ENCODE assay signal across 1 cellular context in genomic region chr6:33164665-33165373, GRCh38.
TF ChIP-seq lines count a peak whose summit lies in the region.

No MANE protein-coding gene starts in this region.

TF ChIP-seq in H1, 55 proteins besides CTCF, POLR2A, EP300 and RAD21:
- no peak for TF ChIP-seq ASH2L (IDR thresholded peaks at IDR 0.05; ENCODE audit: low read length)
- TF ChIP-seq PHF8 (conservative IDR thresholded peaks at IDR 0.05; ENCODE audit: low read depth, low read length), result no peak
- no peak for TF ChIP-seq YY1 (IDR thresholded peaks at IDR 0.05; ENCODE audit: low read depth, low read length)
- no peak for TF ChIP-seq SUZ12 (IDR thresholded peaks at IDR 0.05; ENCODE audit: low read length)
- peak; percentile 83 for TF ChIP-seq CREB1 (IDR thresholded peaks at IDR 0.05)
- TF ChIP-seq SP1 (IDR thresholded peaks at IDR 0.05; ENCODE audit: low read depth, low read length), result no peak
- TF ChIP-seq RXRA (IDR thresholded peaks at IDR 0.05; ENCODE audit: insufficient read depth, low read depth, low read length), result no peak
